8 cellular contexts compared by ENCODE assay signal in the genomic region with DNA sequence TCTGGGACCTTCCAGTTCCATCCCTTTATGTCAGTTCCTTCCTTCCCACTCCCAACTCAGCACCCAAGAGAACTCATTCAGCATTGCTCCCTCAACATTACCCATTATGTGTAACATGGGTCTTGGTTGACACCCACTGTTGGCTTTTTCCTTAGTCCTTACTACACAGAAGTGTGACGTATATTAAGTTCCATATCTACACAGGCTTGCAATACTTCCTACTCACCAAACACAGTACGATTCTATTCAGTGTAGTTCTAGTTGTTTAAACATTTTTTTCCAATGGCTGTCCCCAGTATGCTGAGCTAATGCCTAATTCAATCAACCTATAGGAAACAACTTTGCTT. TPM values are rescaled to one million over a fixed set of nuclear protein-coding genes. Genes with fewer than 3 reads are reported as not detected.
A peak's percentile ranks its signal among the peaks of the same experiment; 100 is the strongest.
DNase-seq lines count a peak whose midpoint lies in the region; ATAC-seq lines count a peak whose summit lies in the region.

No MANE protein-coding gene starts in this region.

- peak overlapping the region; percentile 93 to 98 for H3K27ac Mint-ChIP-seq in effector memory CD8-positive, alpha-beta T cell

- H3K36me3 ChIP-seq in skeletal muscle tissue (ENCODE audit: control insufficient read depth in 3 of 3, insufficient read depth in 3 of 3, low read length in 3 of 3), result no peaks in the 10 kb centered on the region

- H3K4me3 Mint-ChIP-seq in effector memory CD8-positive, alpha-beta T cell, result peak overlapping the region; percentile 75 to 80

- no peak overlapping the region for H3K9ac ChIP-seq in skeletal muscle tissue (ENCODE audit: low read depth in 1 of 3, low read length in 3 of 3)

- H3K27me3 Mint-ChIP-seq in effector memory CD8-positive, alpha-beta T cell, result no peaks in the 10 kb centered on the region

- no peaks in the 10 kb centered on the region for H3K9me3 Mint-ChIP-seq in effector memory CD8-positive, alpha-beta T cell

- no peaks in the 10 kb centered on the region for H3K9me3 ChIP-seq in skeletal muscle tissue (ENCODE audit: control insufficient read depth in 3 of 3, low read length in 3 of 3)

- peak overlapping the region; percentile 62 for H3K27ac ChIP-seq in skeletal muscle tissue (ENCODE audit: low read depth, low read length)

- ATAC-seq in activated CD4-positive, CD25-positive, alpha-beta regulatory T cell treated with anti-CD3 and anti-CD28 coated beads, Interleukin-2, amount 50 U/mL, for 24 hours, result peak; percentile 3 to 8
- ATAC-seq in HG03520 (IDR thresholded peaks at IDR 0.05; ENCODE audit: unreplicated experiment) (peak; percentile 21), left lobe of liver (no peak)
- peak; percentile 32 for ATAC-seq in effector memory CD8-positive, alpha-beta T cell (replicated peaks)

- H3K4me3 ChIP-seq in skeletal muscle tissue (ENCODE audit: low read length in 3 of 3), result peak overlapping the region in 1 of 3 donors; percentile 4

- H3K27me3 ChIP-seq in skeletal muscle tissue (ENCODE audit: control insufficient read depth in 3 of 3, insufficient read depth in 3 of 3, low read length in 3 of 3), result no peaks in the 10 kb centered on the region

- H3K4me1 ChIP-seq in skeletal muscle tissue (ENCODE audit: control insufficient read depth in 3 of 3, insufficient read depth in 3 of 3, low read length in 3 of 3), result peaks cover 17 to 31% (median 27%) of the 10 kb centered on the region in 3 donors

- peaks cover 3% of the 10 kb centered on the region for H3K36me3 Mint-ChIP-seq in effector memory CD8-positive, alpha-beta T cell (ENCODE audit: insufficient read depth)

- no peak for DNase-seq in activated CD4-positive, CD25-positive, alpha-beta regulatory T cell treated with anti-CD3 and anti-CD28 coated beads, Interleukin-2, amount 50 U/mL, for 72 hours
- DNase-seq in effector memory CD8-positive, alpha-beta T cell, result no peak
- DNase-seq in NCI-H2029 (lab: John Stamatoyannopoulos, UW) (no peak), DMS53 treated with DMSO at 0.1 percent for 48 hours (lab: John Stamatoyannopoulos, UW; ENCODE audit: unreplicated experiment) (no peak), left lobe of liver (ENCODE audit: low spot score) (no peak)

- H3K4me1 Mint-ChIP-seq in effector memory CD8-positive, alpha-beta T cell (ENCODE audit: low read depth in 2 of 2), result peaks cover 17 to 24% of the 10 kb centered on the region in 2 donors

RNA-seq across cellular contexts. Expression of a gene that starts 37.7 kb away (rescaled TPM):
- total RNA-seq in skeletal muscle tissue (12.5 TPM), left lobe of liver (4.7 TPM)
